Comparison of ENCODE assay signal across 8 cellular contexts in the genomic region with DNA sequence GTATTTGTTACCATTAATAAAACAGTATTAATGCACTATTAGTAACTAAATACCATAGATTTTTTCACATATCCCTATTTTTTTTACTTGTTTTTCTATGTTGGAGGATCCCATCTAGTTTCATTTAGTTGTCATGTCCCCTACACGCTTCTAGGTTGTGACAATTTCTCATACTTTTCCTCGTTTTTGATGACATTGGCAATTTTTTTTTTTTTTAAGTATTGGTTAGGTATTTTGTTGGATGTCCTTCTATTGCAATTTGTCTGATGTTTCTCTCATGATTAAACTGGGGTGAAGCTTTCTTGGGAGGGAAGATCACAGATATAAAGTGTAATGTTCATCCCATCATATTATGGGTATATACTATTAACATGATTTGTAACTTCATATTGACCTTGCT.
"Had no signal": no experiment of that assay in that cellular context is flagged by ENCODE, and none has a peak within 500 bp of the region (broad histone marks: within the 10 kb centered on the region; RNA-seq: fewer than 3 reads in every experiment).

No MANE protein-coding gene starts in this region.

- H2AFZ ChIP-seq: GM23248 had no signal

- H3K4me3 ChIP-seq: GM23248 had no signal

- FAIRE-seq: H54 had no signal

- DNase-seq: GM23248, GOT3, H9, HCEC 1CT, HFFc6, KG1 had no signal

- H3K9ac ChIP-seq: GM23248 had no signal

- H3K27ac ChIP-seq: GM23248, HL-60 had no signal
